In genomic region chr10:71232089-71232998, GRCh38 we compare ENCODE assay signal across 9 cellular contexts. TPM values are rescaled to one million over a fixed set of nuclear protein-coding genes. Genes with fewer than 3 reads are reported as not detected.
A peak's percentile ranks its signal among the peaks of the same experiment; 100 is the strongest.
DNase-seq lines count a peak whose midpoint lies in the region; ATAC-seq and TF ChIP-seq lines count a peak whose summit lies in the region.
"Had no signal": no experiment of that assay in that cellular context is flagged by ENCODE, and none has a peak within 500 bp of the region (broad histone marks: within the 10 kb centered on the region; RNA-seq: fewer than 3 reads in every experiment).

No MANE protein-coding gene starts in this region.

- H3K27me3 ChIP-seq in upper lobe of left lung: no peaks in the 10 kb centered on the region
- no peaks in the 10 kb centered on the region for H3K27me3 ChIP-seq in tibial nerve
- H3K27me3 ChIP-seq: suprapubic skin had no signal

- H3K27ac ChIP-seq in coronary artery (peak overlapping the region in 1 of 2 donors; percentile 90), upper lobe of left lung (peak overlapping the region in 3 of 4 donors; percentile 45 to 86 (median 82)), tibial nerve (no peak overlapping the region)
- H3K27ac ChIP-seq: suprapubic skin had no signal

- H3K4me1 ChIP-seq in upper lobe of left lung (peaks cover 59 to 82% (median 71%) of the 10 kb centered on the region in 4 donors), tibial nerve (peaks cover 0 to 42% (median 2%) of the 10 kb centered on the region in 4 donors)

- H3K9me3 ChIP-seq in upper lobe of left lung: no peaks in the 10 kb centered on the region
- no peaks in the 10 kb centered on the region for H3K9me3 ChIP-seq in tibial nerve
- H3K9me3 ChIP-seq: suprapubic skin had no signal

- TF ChIP-seq CTCF in coronary artery (IDR thresholded peaks at IDR 0.05): no peak
- no peak for TF ChIP-seq CTCF in upper lobe of left lung (IDR thresholded peaks at IDR 0.05)
- TF ChIP-seq CTCF in GM13977 (IDR thresholded peaks at IDR 0.05; ENCODE audit: extremely low read depth, insufficient read depth, missing control alignments): no peak
- no peak for TF ChIP-seq CTCF in tibial nerve (IDR thresholded peaks at IDR 0.05)

- H3K36me3 ChIP-seq in upper lobe of left lung: no peaks in the 10 kb centered on the region
- no peaks in the 10 kb centered on the region for H3K36me3 ChIP-seq in tibial nerve
- H3K36me3 ChIP-seq: suprapubic skin had no signal

- DNase-seq in NCI-H2227 treated with DMSO at 0.1 percent for 48 hours (lab: John Stamatoyannopoulos, UW): peak; percentile 16
- DNase-seq in coronary artery (ENCODE audit: low spot score): no peak
- DNase-seq in medulla oblongata (ENCODE audit: extremely low spot score): peak; percentile 98
- DNase-seq in upper lobe of left lung: peak in 1 of 2 donors; percentile 49
- DNase-seq in GM13977 (ENCODE audit: low spot score): no peak
- no peak for DNase-seq in tibial nerve (ENCODE audit: low spot score in 2 of 2)

- 37 to 46% methylated on average over 9 to 13 of the region's 13 CpGs for WGBS in upper lobe of left lung, 2 donors
- WGBS in tibial nerve, 2 donors: 52 to 65% methylated on average over 13 of the region's 13 CpGs

- ATAC-seq in upper lobe of left lung (ENCODE audit: low FRiP score in 2 of 2) (no peak), HG03095 (IDR thresholded peaks at IDR 0.05; ENCODE audit: unreplicated experiment) (no peak), HG03342 (IDR thresholded peaks at IDR 0.05; ENCODE audit: unreplicated experiment) (no peak)

- peak overlapping the region; percentile 10 for H3K4me3 ChIP-seq in coronary artery
- no peak overlapping the region for H3K4me3 ChIP-seq in upper lobe of left lung
- no peak overlapping the region for H3K4me3 ChIP-seq in tibial nerve
- H3K4me3 ChIP-seq: suprapubic skin had no signal

- in situ Hi-C loops in GM13977 (cut with MboI; ENCODE audit: low pct_unique_long_range_greater_than_20kb, low sequenced_read_pairs, unreplicated experiment): no loop called here

- TF ChIP-seq EP300 in upper lobe of left lung (IDR thresholded peaks at IDR 0.05): no peak
- no peak for TF ChIP-seq EP300 in tibial nerve (IDR thresholded peaks at IDR 0.05)

- no peak for TF ChIP-seq POLR2A in upper lobe of left lung (IDR thresholded peaks at IDR 0.05)
- no peak for TF ChIP-seq POLR2A in tibial nerve (IDR thresholded peaks at IDR 0.05)

RNA-seq across cellular contexts. Expression of gene UNC5B, which starts 20.0 kb away (rescaled TPM):
- total RNA-seq in upper lobe of left lung (10 to 100 TPM in 4 of 6 donors, 1 to 10 TPM in 2; 8.4 to 27.7 (median 20.5) TPM), tibial nerve (1 to 10 TPM; 3.3 to 7.0 (median 5.9) TPM)

Comparison
In these comparisons a context has a peak if more than half of its experiments do, and no peak if none do; other contexts are left out.
1. DNase-seq: peak in NCI-H2227 treated with DMSO at 0.1 percent for 48 hours (single experiment) and medulla oblongata (single experiment); none in coronary artery (single experiment), GM13977 (single experiment) and tibial nerve (0 of 2).
2. H3K27ac ChIP-seq: peak in upper lobe of left lung (3 of 4); none in tibial nerve (0 of 4).